ENCODE assay signal across 3 cellular contexts in genomic region chr1:91450260-91450659, GRCh38.
TF ChIP-seq lines count a peak whose summit lies in the region.

No MANE protein-coding gene starts in this region.

TF ChIP-seq in IMR-90, 13 proteins besides CTCF, POLR2A, EP300 and RAD21:
- TF ChIP-seq BHLHE40 (IDR thresholded peaks at IDR 0.05; ENCODE audit: low read depth, low read length) = no peak
- no peak for TF ChIP-seq FOS (IDR thresholded peaks at IDR 0.05; ENCODE audit: low read depth, low read length)
- TF ChIP-seq MAZ (IDR thresholded peaks at IDR 0.05; ENCODE audit: borderline replicate concordance, low read depth, low read length) = no peak
- no peak for TF ChIP-seq SMC3 (IDR thresholded peaks at IDR 0.05; ENCODE audit: low read depth, low read length)
- TF ChIP-seq USF2 (IDR thresholded peaks at IDR 0.05; ENCODE audit: low read depth, low read length) = no peak
- TF ChIP-seq NFE2L2 (IDR thresholded peaks at IDR 0.05; ENCODE audit: low read depth, low read length) = no peak
- TF ChIP-seq CHD1 (IDR thresholded peaks at IDR 0.05; ENCODE audit: low read depth, low read length) = no peak
- TF ChIP-seq RFX5 (IDR thresholded peaks at IDR 0.05; ENCODE audit: low read depth, low read length) = no peak
- no peak for TF ChIP-seq ELK1 (IDR thresholded peaks at IDR 0.05; ENCODE audit: borderline replicate concordance, low read depth, low read length)
- TF ChIP-seq MAFK (IDR thresholded peaks at IDR 0.05; ENCODE audit: low read depth, low read length) = no peak
- TF ChIP-seq MXI1 (IDR thresholded peaks at IDR 0.05; ENCODE audit: borderline replicate concordance, low read depth, low read length) = no peak

TF ChIP-seq in K562, 482 proteins besides CTCF, POLR2A, EP300 and RAD21:
- TF ChIP-seq SMARCE1 (IDR thresholded peaks at IDR 0.05) (no peak), MCM3 (IDR thresholded peaks at IDR 0.05) (no peak), SREBF2 (CRISPR knock-in tag; IDR thresholded peaks at IDR 0.05) (no peak), JUN (IDR thresholded peaks at IDR 0.05; ENCODE audit: borderline replicate concordance, low read depth, low read length) (no peak), JUN (CRISPR knock-in tag; IDR thresholded peaks at IDR 0.05; ENCODE audit: borderline replicate concordance) (no peak), MBD2 (IDR thresholded peaks at IDR 0.05; ENCODE audit: borderline replicate concordance, low read depth) (no peak), PPARD (CRISPR knock-in tag; IDR thresholded peaks at IDR 0.05) (no peak), ATF6 (CRISPR knock-in tag; IDR thresholded peaks at IDR 0.05) (no peak), ZNF263 (CRISPR knock-in tag; IDR thresholded peaks at IDR 0.05; ENCODE audit: borderline replicate concordance) (no peak)

TF ChIP-seq in GM23338, 12 proteins besides CTCF, POLR2A, EP300 and RAD21:
- no peak for TF ChIP-seq EZH2phosphoT487 (IDR thresholded peaks at IDR 0.05; ENCODE audit: unreplicated experiment)
- no peak for TF ChIP-seq NANOG (IDR thresholded peaks at IDR 0.05; ENCODE audit: borderline replicate concordance)
- TF ChIP-seq ZNF114 (CRISPR knock-in tag; IDR thresholded peaks at IDR 0.05) = no peak
- TF ChIP-seq STAT1 (IDR thresholded peaks at IDR 0.05; ENCODE audit: unreplicated experiment) = no peak
- TF ChIP-seq CREB1 (CRISPR knock-in tag; IDR thresholded peaks at IDR 0.05; ENCODE audit: low read depth) = no peak
- no peak for TF ChIP-seq EZH2 (IDR thresholded peaks at IDR 0.05; ENCODE audit: low read depth, unreplicated experiment)
- no peak for TF ChIP-seq ZNF462 (CRISPR knock-in tag; IDR thresholded peaks at IDR 0.05)
- no peak for TF ChIP-seq JUNB (IDR thresholded peaks at IDR 0.05; ENCODE audit: unreplicated experiment)
- no peak for TF ChIP-seq ZNF331 (CRISPR knock-in tag; IDR thresholded peaks at IDR 0.05; ENCODE audit: low read depth)
- TF ChIP-seq REST (IDR thresholded peaks at IDR 0.05; ENCODE audit: unreplicated experiment) = no peak
- no peak for TF ChIP-seq POLR2AphosphoS5 (IDR thresholded peaks at IDR 0.05; ENCODE audit: low read depth)
